ENCODE assay signal across 8 cellular contexts in genomic region chr13:36819811-36820140, GRCh38. TPM values are rescaled to one million over a fixed set of nuclear protein-coding genes. Genes with fewer than 3 reads are reported as not detected.
A peak's percentile ranks its signal among the peaks of the same experiment; 100 is the strongest.
DNase-seq lines count a peak whose midpoint lies in the region; ATAC-seq and TF ChIP-seq lines count a peak whose summit lies in the region.

No MANE protein-coding gene starts in this region.

- H3K79me1 ChIP-seq in H9 (ENCODE audit: insufficient read depth, low read depth, low read length, poor library complexity, severe bottlenecking), result peaks cover 2% of the 10 kb centered on the region

- peak; percentile 14 for DNase-seq in NCI-H1105 treated with DMSO at 0.1 percent for 48 hours (lab: John Stamatoyannopoulos, UW)
- no peak for DNase-seq in NCI-H1105 (lab: John Stamatoyannopoulos, UW)
- DNase-seq in H9, result peak; percentile 38
- peak; percentile 49 for DNase-seq in M059J (ENCODE audit: low read depth)
- peak; percentile 37 for DNase-seq in activated T-cell treated with anti-CD3 and anti-CD28 coated beads, Interleukin-2, amount 50 U/mL, for 72 hours
- no peak for DNase-seq in left ventricle myocardium inferior
- no peak for DNase-seq in gastrocnemius medialis
- DNase-seq in NCI-H146 (lab: John Stamatoyannopoulos, UW), result no peak

- in situ Hi-C loops in gastrocnemius medialis (cut with MboI; ENCODE audit: low sequenced_read_pairs in 4 of 4), result no loop called here

- H4K91ac ChIP-seq in H9 (ENCODE audit: insufficient read length, low read depth, low read length), result no peak overlapping the region

- peak; percentile 21 to 29 for ATAC-seq in activated T-cell treated with anti-CD3 and anti-CD28 coated beads, Interleukin-2, amount 50 U/mL, for 72 hours (replicated peaks in 1 of 2)
- ATAC-seq in gastrocnemius medialis, result peak; percentile 5 to 14

- no peak overlapping the region for H2BK20ac ChIP-seq in H9 (ENCODE audit: low read depth, low read length, poor library complexity, severe bottlenecking)

- no peak overlapping the region for H3K18ac ChIP-seq in H9 (ENCODE audit: insufficient read length, low read depth, low read length)

- no peak overlapping the region for H2AK5ac ChIP-seq in H9 (ENCODE audit: insufficient read length, low read length)

- H3K23me2 ChIP-seq in H9 (ENCODE audit: insufficient read length, low read depth, low read length, poor library complexity, severe bottlenecking), result peaks cover 9% of the 10 kb centered on the region

- H3K27ac Mint-ChIP-seq in H9, result peak overlapping the region in 2 of 3 experiments; percentile 78 to 87; a peak in 3 of 7 replicates
- H3K27ac Mint-ChIP-seq in activated T-cell treated with anti-CD3 and anti-CD28 coated beads, Interleukin-2, amount 50 U/mL, for 72 hours, result peak overlapping the region; percentile 96

- H4K8ac ChIP-seq in H9 (replicated peaks; ENCODE audit: insufficient read length, low read depth, low read length), result no peak overlapping the region

- H2BK5ac ChIP-seq in H9 (ENCODE audit: insufficient read length, low read length), result no peak overlapping the region

- H3K9me3 ChIP-seq in H9 (ENCODE audit: control insufficient read depth, low read depth, low read length), result no peaks in the 10 kb centered on the region
- no peaks in the 10 kb centered on the region for H3K9me3 ChIP-seq in left ventricle myocardium inferior (replicated peaks)
- no peaks in the 10 kb centered on the region for H3K9me3 ChIP-seq in gastrocnemius medialis

- no peak overlapping the region for H2BK120ac ChIP-seq in H9 (ENCODE audit: low read depth, low read length, poor library complexity, severe bottlenecking)

- H3K27ac ChIP-seq in H9 (ENCODE audit: insufficient read length, low read depth, low read length) (no peak overlapping the region), left ventricle myocardium inferior (replicated peaks) (peak overlapping the region; percentile 84), gastrocnemius medialis (peak overlapping the region; percentile 78 to 84 (median 82))

- H2BK12ac ChIP-seq in H9 (ENCODE audit: insufficient read length, low read depth, low read length), result no peak overlapping the region

- H3K79me2 ChIP-seq in H9 (ENCODE audit: insufficient read depth, low read length), result no peaks in the 10 kb centered on the region

- H3K4me3 Mint-ChIP-seq in H9, result peak overlapping the region; percentile 89 to 92
- H3K4me3 Mint-ChIP-seq in activated T-cell treated with anti-CD3 and anti-CD28 coated beads, Interleukin-2, amount 50 U/mL, for 72 hours, result peak overlapping the region; percentile 96

- no CpG with 5 or more reads among the region's 14 CpGs for WGBS in H9 (ENCODE audit: extremely low coverage, insufficient read length, low lambda C conversion rate)

- peaks cover 4% of the 10 kb centered on the region; the same call in 1 of the 2 replicates for H3K27me3 Mint-ChIP-seq in H9 (ENCODE audit: low read depth)
- peaks cover 13% of the 10 kb centered on the region for H3K27me3 Mint-ChIP-seq in activated T-cell treated with anti-CD3 and anti-CD28 coated beads, Interleukin-2, amount 50 U/mL, for 72 hours (ENCODE audit: low read depth)

- no peak overlapping the region for H2AFZ ChIP-seq in H9 (ENCODE audit: low read length)

- H3K9me3 Mint-ChIP-seq in H9, result 0 out of 5 replicates have a peak, but pooled peaks cover 0 to under 1% of the 10 kb centered on the region in 2 experiments
- H3K9me3 Mint-ChIP-seq in activated T-cell treated with anti-CD3 and anti-CD28 coated beads, Interleukin-2, amount 50 U/mL, for 72 hours, result no peaks in the 10 kb centered on the region

- H3K27me3 ChIP-seq in H9 (ENCODE audit: insufficient read depth, low read length), result no peaks in the 10 kb centered on the region
- no peaks in the 10 kb centered on the region for H3K27me3 ChIP-seq in left ventricle myocardium inferior (ENCODE audit: low read depth)
- H3K27me3 ChIP-seq in gastrocnemius medialis, result no peaks in the 10 kb centered on the region

- 0 out of 2 replicates have a peak overlapping the region, but pooled peaks have one; percentile 33 for H3K14ac ChIP-seq in H9 (ENCODE audit: insufficient read depth, low read length)

- no peak overlapping the region for H4K5ac ChIP-seq in H9 (ENCODE audit: insufficient read length, low read depth, low read length)

- H3K36me3 Mint-ChIP-seq in H9 (ENCODE audit: insufficient read depth in 1 of 3, low read depth in 3 of 3), result no peaks in the 10 kb centered on the region; a peak in 2 of 7 replicates
- H3K36me3 Mint-ChIP-seq in activated T-cell treated with anti-CD3 and anti-CD28 coated beads, Interleukin-2, amount 50 U/mL, for 72 hours (ENCODE audit: insufficient read depth in 2 of 2), result peaks cover 4 to 12% of the 10 kb centered on the region in 2 donors

- peaks cover 31 to 34% of the 10 kb centered on the region in 2 experiments for H3K4me1 Mint-ChIP-seq in H9
- peaks cover 67% of the 10 kb centered on the region for H3K4me1 Mint-ChIP-seq in activated T-cell treated with anti-CD3 and anti-CD28 coated beads, Interleukin-2, amount 50 U/mL, for 72 hours (ENCODE audit: low read depth)

- H3K4ac ChIP-seq in H9 (ENCODE audit: low read depth, low read length), result no peak overlapping the region

- intact Hi-C loops in left ventricle myocardium inferior (cut with micrococcal nuclease) (no loop called here), gastrocnemius medialis (cut with DNase I; ENCODE audit: low total_unique reads) (loop anchor here (1.0 to 2.0 kb wide), 2 partner anchors 99 to 473 kb away; partner anchors contain the start of gene SPART)

- no peaks in the 10 kb centered on the region for H4K20me1 ChIP-seq in H9 (ENCODE audit: control insufficient read depth, insufficient read depth, insufficient read length)

- H3K36me3 ChIP-seq in left ventricle myocardium inferior, result no peaks in the 10 kb centered on the region
- no peaks in the 10 kb centered on the region for H3K36me3 ChIP-seq in gastrocnemius medialis

- H3K4me2 ChIP-seq in H9 (ENCODE audit: insufficient read depth, insufficient read length, low read length), result peak overlapping the region; percentile 87

- H2BK15ac ChIP-seq in H9 (ENCODE audit: low read depth, low read length), result no peak overlapping the region

- no peak overlapping the region for H3K56ac ChIP-seq in H9 (ENCODE audit: insufficient read length, low read depth, low read length)

- TF ChIP-seq POLR2A in gastrocnemius medialis (IDR thresholded peaks at IDR 0.05), result no peak

- H3K4me1 ChIP-seq in H9 (ENCODE audit: insufficient read depth, low read length), result no peaks in the 10 kb centered on the region; the same call in 1 of the 2 replicates
- peaks cover 54% of the 10 kb centered on the region for H3K4me1 ChIP-seq in left ventricle myocardium inferior
- H3K4me1 ChIP-seq in gastrocnemius medialis, result peaks cover 10 to 16% of the 10 kb centered on the region in 2 donors

- TF ChIP-seq CTCF in H9 (conservative IDR thresholded peaks at IDR 0.05), result no peak
- no peak for TF ChIP-seq CTCF in left ventricle myocardium inferior (IDR thresholded peaks at IDR 0.05; ENCODE audit: borderline replicate concordance)
- TF ChIP-seq CTCF in gastrocnemius medialis (IDR thresholded peaks at IDR 0.05 in 4 of 5, conservative IDR thresholded peaks at IDR 0.05 in 1 of 5), result no peak

- H3K9ac ChIP-seq in H9 (ENCODE audit: extremely low read depth, insufficient read length, low read length), result peak overlapping the region; percentile 8

- H3K23ac ChIP-seq in H9 (ENCODE audit: insufficient read length, low read depth, low read length), result no peak overlapping the region

- peak overlapping the region; percentile 93 for H3K4me3 ChIP-seq in left ventricle myocardium inferior
- H3K4me3 ChIP-seq in gastrocnemius medialis, result peak overlapping the region; percentile 82 to 92 (median 84)

- H3T11ph ChIP-seq in H9 (ENCODE audit: low read length), result no peak overlapping the region

RNA-seq across cellular contexts. Expression of gene RFXAP, which starts 0.8 kb away (rescaled TPM):
- 8.7 and 9.1 TPM in 2 replicates for total RNA-seq in H9 (2021)
- total RNA-seq in M059J (2014; rRNA removed; shearing (Covaris generic)), result 0.57 and 1.2 TPM in 2 replicates
- 10 to 100 TPM; 13.9 to 20.2 TPM for total RNA-seq in activated T-cell treated with anti-CD3 and anti-CD28 coated beads, Interleukin-2, amount 50 U/mL, for 72 hours
- total RNA-seq in left ventricle myocardium inferior, result 4.2 TPM
- 1 to 10 TPM in 3 of 4 donors, under 1 TPM in 1; 0.71 to 3.0 (median 2.2) TPM for total RNA-seq in gastrocnemius medialis

Comparison
In these comparisons a context has a peak if more than half of its experiments do, and no peak if none do; other contexts are left out.
1. DNase-seq: peak in NCI-H1105 treated with DMSO at 0.1 percent for 48 hours (single experiment), H9 (single experiment), M059J (single experiment) and activated T-cell treated with anti-CD3 and anti-CD28 coated beads, Interleukin-2, amount 50 U/mL, for 72 hours (2 of 2); none in NCI-H1105 (single experiment), left ventricle myocardium inferior (single experiment), gastrocnemius medialis (0 of 2) and NCI-H146 (single experiment).